ENCODE assay signal across 1 cellular context in genomic region chr18:61189376-61189775, GRCh38.
TF ChIP-seq lines count a peak whose summit lies in the region.

No MANE protein-coding gene starts in this region.

TF ChIP-seq in SK-N-SH, 30 proteins besides CTCF, POLR2A, EP300 and RAD21 (continued from another document):
- TF ChIP-seq PBX3 (IDR thresholded peaks at IDR 0.05) (no peak), POLR2AphosphoS5 (IDR thresholded peaks at IDR 0.05; ENCODE audit: low read depth, low read length) (no peak), RFX5 (IDR thresholded peaks at IDR 0.05; ENCODE audit: low read length) (no peak), RCOR1 (IDR thresholded peaks at IDR 0.05; ENCODE audit: low read length) (peak; percentile 58; the same call in 1 of the 2 replicates), FOXM1 (IDR thresholded peaks at IDR 0.05; ENCODE audit: low read depth) (no peak)
TF ChIP-seq in SK-N-SH: peak in this region for 1.
